In the genomic region with DNA sequence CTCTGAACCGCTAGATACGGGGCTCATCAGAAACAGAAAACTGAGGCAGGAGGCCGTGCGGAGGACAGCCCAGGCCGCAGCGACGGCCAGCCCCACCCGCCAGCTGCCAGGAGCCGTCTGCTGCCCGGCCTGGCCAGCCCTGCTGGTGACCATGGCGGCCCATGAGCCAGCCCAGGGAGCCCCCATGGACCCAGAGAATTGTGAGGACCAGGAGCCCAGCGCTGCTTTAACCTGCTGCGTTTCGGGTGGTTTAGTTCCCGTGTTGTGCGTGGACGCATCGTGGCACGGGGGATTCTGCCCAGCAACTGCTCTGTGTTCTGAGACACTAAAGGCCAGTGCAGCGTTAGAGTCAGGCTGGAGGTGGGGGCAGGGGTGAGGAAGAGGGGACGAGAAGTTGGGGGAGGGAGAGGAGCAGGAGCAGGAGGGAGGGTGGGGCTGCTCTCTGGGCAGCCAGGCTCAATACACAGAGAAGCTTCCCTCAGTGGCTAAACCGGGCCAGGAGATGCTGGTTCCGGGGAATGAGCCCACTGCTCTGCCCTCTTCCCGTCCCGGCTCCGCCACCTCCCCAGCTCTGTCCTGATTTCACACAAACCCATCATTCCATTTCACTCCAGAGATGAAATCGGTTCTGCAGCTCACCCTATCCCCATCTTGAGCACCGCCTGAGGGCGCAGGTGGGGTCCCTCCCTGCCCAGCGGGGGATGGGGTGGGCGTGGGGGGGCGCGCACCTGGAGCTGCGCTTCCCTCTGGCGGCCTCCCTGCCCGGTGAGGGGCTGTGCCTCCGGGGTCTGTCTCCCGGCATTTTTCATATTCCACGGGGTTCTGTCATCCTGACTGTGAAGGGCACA, we compare ENCODE assay signal across 8 cellular contexts. TPM values are rescaled to one million over a fixed set of nuclear protein-coding genes. Genes with fewer than 3 reads are reported as not detected.
A peak's percentile ranks its signal among the peaks of the same experiment; 100 is the strongest.
DNase-seq lines count a peak whose midpoint lies in the region; ATAC-seq and TF ChIP-seq lines count a peak whose summit lies in the region.

No MANE protein-coding gene starts in this region.

- H3K9me3 ChIP-seq in WERI-Rb-1 (ENCODE audit: severe bottlenecking) = no peaks in the 10 kb centered on the region
- H3K9me3 ChIP-seq in gastroesophageal sphincter = peaks cover 0 to 50% (median 0%) of the 10 kb centered on the region in 3 donors
- peaks cover 0 to 19% (median 5%) of the 10 kb centered on the region in 4 donors for H3K9me3 ChIP-seq in sigmoid colon

- H3K36me3 ChIP-seq in WERI-Rb-1 = no peaks in the 10 kb centered on the region
- no peaks in the 10 kb centered on the region for H3K36me3 ChIP-seq in gastroesophageal sphincter
- no peaks in the 10 kb centered on the region for H3K36me3 ChIP-seq in sigmoid colon

- TF ChIP-seq POLR2A in gastroesophageal sphincter (IDR thresholded peaks at IDR 0.05) = no peak
- no peak for TF ChIP-seq POLR2A in sigmoid colon (IDR thresholded peaks at IDR 0.05)

- TF ChIP-seq EP300 in gastroesophageal sphincter (IDR thresholded peaks at IDR 0.05) (no peak), sigmoid colon (IDR thresholded peaks at IDR 0.05) (no peak)

- no peaks in the 10 kb centered on the region for H3K27me3 ChIP-seq in WERI-Rb-1 (ENCODE audit: insufficient read depth, low read depth, severe bottlenecking)
- no peaks in the 10 kb centered on the region for H3K27me3 ChIP-seq in gastroesophageal sphincter
- no peaks in the 10 kb centered on the region for H3K27me3 ChIP-seq in sigmoid colon

- intact Hi-C loops in sigmoid colon (cut with DNase I) = no loop called here

- WGBS in gastroesophageal sphincter (ENCODE audit: low coverage in 1 of 2), 2 donors = 33 to 38% methylated on average over 6 to 8 of the region's 39 CpGs
- WGBS in sigmoid colon, 2 donors = 51 to 58% methylated on average over 39 of the region's 39 CpGs

- ATAC-seq in gastroesophageal sphincter (no peak), HG02938 (IDR thresholded peaks at IDR 0.05; ENCODE audit: unreplicated experiment) (no peak), GM19395 (IDR thresholded peaks at IDR 0.05; ENCODE audit: unreplicated experiment) (no peak)

- H3K27ac ChIP-seq in WERI-Rb-1 (peak overlapping the region; percentile 68; the same call in 1 of the 2 replicates), gastroesophageal sphincter (peak overlapping the region; percentile 30 to 84 (median 82)), sigmoid colon (peak overlapping the region; percentile 67 to 85 (median 80))

- no peak for DNase-seq in WERI-Rb-1
- DNase-seq in sigmoid colon = no peak
- DNase-seq in stimulated activated CD4-positive, alpha-beta T cell treated with anti-CD3 and anti-CD28 coated beads, Interleukin-12 subunit alpha, Interleukin-12 subunit beta, amount 100 ng/mL, for 4 hours = no peak
- no peak for DNase-seq in GM03348 (ENCODE audit: low spot score)

- H3K4me1 ChIP-seq in gastroesophageal sphincter = peaks cover 0 to 24% (median 9%) of the 10 kb centered on the region in 3 donors
- H3K4me1 ChIP-seq in sigmoid colon = peaks cover 0 to 22% (median 16%) of the 10 kb centered on the region in 4 donors

- H3K4me3 ChIP-seq in GM12875 (ENCODE audit: low read depth, low read length) (peak overlapping the region; percentile 45), WERI-Rb-1 (ENCODE audit: low read depth, low read length) (peak overlapping the region; percentile 56), gastroesophageal sphincter (peak overlapping the region; percentile 32 to 57), sigmoid colon (peak overlapping the region; percentile 39 to 65 (median 46))

- TF ChIP-seq CTCF in GM12875 (IDR thresholded peaks at IDR 0.05; ENCODE audit: borderline replicate concordance, insufficient read depth, low read depth, low read length) (no peak), WERI-Rb-1 (IDR thresholded peaks at IDR 0.05; ENCODE audit: low read depth, low read length) (no peak), gastroesophageal sphincter (IDR thresholded peaks at IDR 0.05) (no peak), sigmoid colon (IDR thresholded peaks at IDR 0.05) (no peak)

RNA-seq across cellular contexts. Expression of a gene that starts 44.4 kb away (rescaled TPM):
- total RNA-seq in gastroesophageal sphincter (10 to 100 TPM in 2 of 4 donors, 1 to 10 TPM in 2; 7.5 to 13.4 (median 9.5) TPM), sigmoid colon (1 to 10 TPM; 5.4 to 9.4 (median 7.5) TPM)
- 10 to 100 TPM; 11.4 to 34.9 (median 13.2) TPM for polyA plus RNA-seq in sigmoid colon

RNA-seq across cellular contexts. Expression of a gene that starts 44.6 kb away (rescaled TPM):
- total RNA-seq in gastroesophageal sphincter (10 to 100 TPM in 3 of 4 donors, 1 to 10 TPM in 1; 4.8 to 14.7 (median 11.7) TPM), sigmoid colon (10 to 100 TPM in 1 of 4 donors, 1 to 10 TPM in 3; 6.8 to 13.7 (median 8.5) TPM)
- 10 to 100 TPM in 1 of 3 donors, 1 to 10 TPM in 2; 3.9 to 22.4 (median 4.8) TPM for polyA plus RNA-seq in sigmoid colon
